1 cellular context compared by ENCODE assay signal in the genomic region with DNA sequence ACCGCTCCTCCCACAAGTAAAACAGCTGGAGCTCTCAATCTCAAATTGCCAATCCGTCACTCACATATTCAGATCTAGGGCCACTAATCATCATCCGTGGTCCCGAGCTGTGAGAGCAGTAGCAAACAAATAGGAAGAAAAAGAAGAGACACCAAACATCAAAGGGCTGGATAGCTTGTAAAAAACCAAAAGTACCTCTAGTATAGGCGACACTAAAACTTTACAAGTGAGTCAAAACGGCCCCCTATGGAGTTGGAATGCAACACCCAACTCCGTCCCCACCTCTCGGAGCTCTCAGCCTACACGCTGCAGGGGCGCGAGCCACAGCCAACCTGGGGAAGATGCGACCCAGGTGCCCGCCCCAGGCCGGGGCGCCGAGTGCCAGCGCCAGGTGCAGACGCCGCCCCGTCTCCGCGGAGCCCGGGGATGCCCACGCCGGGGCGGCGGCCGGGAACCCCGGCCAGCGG.
TF ChIP-seq lines count a peak whose summit lies in the region.

No MANE protein-coding gene starts in this region.

TF ChIP-seq in HEK293T, 16 proteins besides CTCF, POLR2A, EP300 and RAD21 (continued from another document):
- TF ChIP-seq, protein P1, sequence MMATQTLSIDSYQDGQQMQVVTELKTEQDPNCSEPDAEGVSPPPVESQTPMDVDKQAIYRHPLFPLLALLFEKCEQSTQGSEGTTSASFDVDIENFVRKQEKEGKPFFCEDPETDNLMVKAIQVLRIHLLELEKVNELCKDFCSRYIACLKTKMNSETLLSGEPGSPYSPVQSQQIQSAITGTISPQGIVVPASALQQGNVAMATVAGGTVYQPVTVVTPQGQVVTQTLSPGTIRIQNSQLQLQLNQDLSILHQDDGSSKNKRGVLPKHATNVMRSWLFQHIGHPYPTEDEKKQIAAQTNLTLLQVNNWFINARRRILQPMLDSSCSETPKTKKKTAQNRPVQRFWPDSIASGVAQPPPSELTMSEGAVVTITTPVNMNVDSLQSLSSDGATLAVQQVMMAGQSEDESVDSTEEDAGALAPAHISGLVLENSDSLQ (IDR thresholded peaks at IDR 0.05): peak; percentile 84
- no peak for TF ChIP-seq HDGF (IDR thresholded peaks at IDR 0.05; ENCODE audit: borderline replicate concordance)
